ENCODE assay signal across 8 cellular contexts in genomic region chr7:141649137-141649864, GRCh38. TPM values are rescaled to one million over a fixed set of nuclear protein-coding genes. Genes with fewer than 3 reads are reported as not detected.
A peak's percentile ranks its signal among the peaks of the same experiment; 100 is the strongest.
DNase-seq lines count a peak whose midpoint lies in the region; ATAC-seq and TF ChIP-seq lines count a peak whose summit lies in the region.

No MANE protein-coding gene starts in this region.

- no peak for TF ChIP-seq CTCF in adrenal gland (IDR thresholded peaks at IDR 0.05)

- H3K36me3 ChIP-seq in adrenal gland (replicated peaks in 1 of 2) (no peaks in the 10 kb centered on the region), neuron (ENCODE audit: insufficient read depth, low read length) (peaks cover 15% of the 10 kb centered on the region)

- ATAC-seq in GM18861 (IDR thresholded peaks at IDR 0.05; ENCODE audit: unreplicated experiment) (peak; percentile 78), HG02588 (IDR thresholded peaks at IDR 0.05; ENCODE audit: unreplicated experiment) (peak; percentile 73)

- H3K4me3 ChIP-seq in adrenal gland (no peak overlapping the region), neuron (ENCODE audit: low read length) (peak overlapping the region; percentile 6)

- intact Hi-C loops in adrenal gland (cut with DNase I), result no loop called here

- peak in 1 of 7 donors; percentile 21 for DNase-seq in adrenal gland
- DNase-seq in activated CD4-positive, alpha-beta T cell treated with anti-CD3 and anti-CD28 coated beads, Interleukin-2, amount 50 U/mL, for 48 hours, result no peak
- DNase-seq in stimulated activated naive CD4-positive, alpha-beta T cell treated with Interleukin-2 at 50 U/mL for 16 hours (lab: John Stamatoyannopoulos, UW), result no peak
- no peak for DNase-seq in 8988T
- DNase-seq in stimulated activated CD4-positive, alpha-beta T cell treated with anti-CD3 and anti-CD28 coated beads, Interleukin-1b, Interleukin-23, amount 100 ng/mL, for 48 hours, result no peak

- peak overlapping the region in 3 of 5 donors; percentile 18 to 35 (median 19) for H3K27ac ChIP-seq in adrenal gland

- TF ChIP-seq POLR2A in adrenal gland (IDR thresholded peaks at IDR 0.05), result no peak

- H3K9me3 ChIP-seq in adrenal gland (replicated peaks in 1 of 3), result no peaks in the 10 kb centered on the region
- H3K9me3 ChIP-seq in neuron (ENCODE audit: low read length), result no peaks in the 10 kb centered on the region

- peaks cover 3 to 17% of the 10 kb centered on the region in 2 donors for H3K4me1 ChIP-seq in adrenal gland (replicated peaks in 1 of 2)
- peaks cover 35% of the 10 kb centered on the region for H3K4me1 ChIP-seq in neuron (ENCODE audit: insufficient read depth, low read length)

- H3K27me3 ChIP-seq in adrenal gland (no peaks in the 10 kb centered on the region), neuron (ENCODE audit: insufficient read depth, low read length) (no peaks in the 10 kb centered on the region)

- 50 to 60% (median 52%) methylated on average over 8 of the region's 8 CpGs for WGBS in adrenal gland, 4 donors

- no peak overlapping the region for H2AFZ ChIP-seq in neuron (ENCODE audit: low read depth, low read length)

RNA-seq across cellular contexts. Expression of gene DENND11, which starts 52.7 kb away (rescaled TPM):
- 10 to 100 TPM in 7 of 8 donors, 1 to 10 TPM in 1; 8.6 to 19.3 (median 14.7) TPM for total RNA-seq in adrenal gland
- 1 to 10 TPM; 2.7 to 6.2 (median 3.6) TPM for polyA plus RNA-seq in adrenal gland

RNA-seq across cellular contexts. Expression of gene WEE2, which starts 58.9 kb away (rescaled TPM):
- total RNA-seq in adrenal gland, result not detected
- polyA plus RNA-seq in adrenal gland, result under 1 TPM in 2 of 3 donors, not detected in 1; 0.03 to 0.09 TPM
